In genomic region chr1:74713849-74714248, GRCh38 we compare ENCODE assay signal across 21 cellular contexts. TPM values are rescaled to one million over a fixed set of nuclear protein-coding genes. Genes with fewer than 3 reads are reported as not detected.
DNase-seq lines count a peak whose midpoint lies in the region; ATAC-seq, FAIRE-seq and TF ChIP-seq lines count a peak whose summit lies in the region.
"Had no signal": no experiment of that assay in that cellular context is flagged by ENCODE, and none has a peak within 500 bp of the region (broad histone marks: within the 10 kb centered on the region; RNA-seq: fewer than 3 reads in every experiment).

No MANE protein-coding gene starts in this region.

- no peak overlapping the region for H3K27ac Mint-ChIP-seq in CD4-positive, alpha-beta memory T cell
- H3K27ac Mint-ChIP-seq in CD8-positive, alpha-beta memory T cell, result peak overlapping the region in 1 of 8 donors; percentile 70

- H4K20me1 ChIP-seq in hepatocyte (ENCODE audit: insufficient read depth, poor library complexity, severe bottlenecking), result no peaks in the 10 kb centered on the region
- H4K20me1 ChIP-seq: BLaER1 treated with 17β-estradiol and CSF1 and Interleukin-3, amounts not matched to agents 10 nM and 100 nM had no signal

- no peaks in the 10 kb centered on the region for H3K27me3 ChIP-seq in hepatocyte
- no peaks in the 10 kb centered on the region for H3K27me3 ChIP-seq in CD4-positive, alpha-beta memory T cell (ENCODE audit: insufficient read depth, low read length)
- H3K27me3 ChIP-seq in CD8-positive, alpha-beta memory T cell (ENCODE audit: insufficient read depth, low read length, poor library complexity, severe bottlenecking), result no peaks in the 10 kb centered on the region
- H3K27me3 ChIP-seq: BLaER1 treated with 17β-estradiol and CSF1 and Interleukin-3, amounts not matched to agents 10 nM and 100 nM; neutrophil had no signal

- no peak overlapping the region for H3K4me3 Mint-ChIP-seq in CD4-positive, alpha-beta memory T cell
- H3K4me3 Mint-ChIP-seq in CD8-positive, alpha-beta memory T cell, result no peak overlapping the region

- H3K4me1 Mint-ChIP-seq in CD4-positive, alpha-beta memory T cell, result no peaks in the 10 kb centered on the region
- H3K4me1 Mint-ChIP-seq in CD8-positive, alpha-beta memory T cell, result peaks cover 0 to 7% (median 0%) of the 10 kb centered on the region in 3 donors

- CTCF ChIA-PET in CD4-positive, alpha-beta memory T cell (lab: Charles Lee; ENCODE audit: partially characterized antibody), result interaction anchor here (1.5 to 2.2 kb wide), 2 partner anchors 19 to 25 kb away, joined by 5 to 11 read pairs; partner anchors contain the start of genes CRYZ and TYW3
- CTCF ChIA-PET in CD8-positive, alpha-beta memory T cell (lab: Charles Lee), result no interaction called here

- peak overlapping the region; percentile 49 for H3K4me2 ChIP-seq in hepatocyte
- H3K4me2 ChIP-seq: BLaER1 treated with 17β-estradiol and CSF1 and Interleukin-3, amounts not matched to agents 10 nM and 100 nM had no signal

- H3K9me3 ChIP-seq in hepatocyte (ENCODE audit: low read depth), result no peaks in the 10 kb centered on the region
- H3K9me3 ChIP-seq in CD4-positive, alpha-beta memory T cell (ENCODE audit: control insufficient read depth in 1 of 2, low read length in 2 of 2), result no peaks in the 10 kb centered on the region
- no peaks in the 10 kb centered on the region for H3K9me3 ChIP-seq in CD8-positive, alpha-beta memory T cell (ENCODE audit: low read length)
- H3K9me3 ChIP-seq: BLaER1 treated with 17β-estradiol and CSF1 and Interleukin-3, amounts not matched to agents 10 nM and 100 nM; neutrophil had no signal

- intact Hi-C loops in CD4-positive, alpha-beta memory T cell (cut with micrococcal nuclease), result no loop called here

- peaks cover 25% of the 10 kb centered on the region for H3K4me1 ChIP-seq in hepatocyte (ENCODE audit: insufficient read depth)
- H3K4me1 ChIP-seq in CD4-positive, alpha-beta memory T cell (ENCODE audit: insufficient read depth, low read length), result no peaks in the 10 kb centered on the region
- no peaks in the 10 kb centered on the region for H3K4me1 ChIP-seq in CD8-positive, alpha-beta memory T cell (ENCODE audit: insufficient read depth, low read length)
- H3K4me1 ChIP-seq: BLaER1 treated with 17β-estradiol and CSF1 and Interleukin-3, amounts not matched to agents 10 nM and 100 nM had no signal

- ATAC-seq in GM21360 (IDR thresholded peaks at IDR 0.05; ENCODE audit: unreplicated experiment) (peak; percentile 25), HG02885 (IDR thresholded peaks at IDR 0.05; ENCODE audit: poor library complexity, unreplicated experiment) (peak; percentile 32)
- ATAC-seq: left lobe of liver had no signal

- H3K9me2 ChIP-seq in hepatocyte (replicated peaks; ENCODE audit: insufficient read depth), result no peaks in the 10 kb centered on the region

- H2AFZ ChIP-seq in hepatocyte, result no peak overlapping the region

- H3K79me2 ChIP-seq in hepatocyte, result no peaks in the 10 kb centered on the region

- H3K9me3 Mint-ChIP-seq in CD4-positive, alpha-beta memory T cell, result no peaks in the 10 kb centered on the region
- no peaks in the 10 kb centered on the region for H3K9me3 Mint-ChIP-seq in CD8-positive, alpha-beta memory T cell

- FAIRE-seq in GM18507 (lab: Jason Lieb, UNC), result peak; percentile 9
- FAIRE-seq: G401.6, HTR-8/SVneo had no signal

- no peak overlapping the region for H3K4me3 ChIP-seq in hepatocyte
- H3K4me3 ChIP-seq in CD4-positive, alpha-beta memory T cell (ENCODE audit: low read length in 2 of 2), result no peak overlapping the region
- H3K4me3 ChIP-seq in CD8-positive, alpha-beta memory T cell (ENCODE audit: low read length), result no peak overlapping the region
- H3K4me3 ChIP-seq: BLaER1 treated with 17β-estradiol and CSF1 and Interleukin-3, amounts not matched to agents 10 nM and 100 nM had no signal

- DNase-seq in GM18507 (ENCODE audit: extremely low spot score, insufficient read length, low read depth), result no peak
- no peak for DNase-seq in hepatocyte (ENCODE audit: low spot score)
- DNase-seq in stimulated activated CD4-positive, alpha-beta T cell treated with anti-CD3 and anti-CD28 coated beads, Interleukin-1b, Interleukin-23, amount 100 ng/mL, for 48 hours, result no peak
- no peak for DNase-seq in SW480 (ENCODE audit: low spot score)
- DNase-seq in CD4-positive, alpha-beta memory T cell, result no peak
- no peak for DNase-seq in CD8-positive, alpha-beta memory T cell
- DNase-seq: activated gamma-delta T cell treated with Interleukin-2 at 50 U/mL for 16 hours; NCI-H1092 treated with DMSO at 0.1 percent for 48 hours; NCI-H526 treated with DMSO at 0.1 percent for 48 hours; OCI-M1; SIG-M5; stimulated activated CD4-positive, alpha-beta T cell treated with anti-CD3 and anti-CD28 coated beads, Interleukin-12 subunit alpha, Interleukin-12 subunit beta, amount 100 ng/mL, for 4 hours had no signal

- 50% methylated on average over 3 of the region's 3 CpGs for WGBS in hepatocyte (ENCODE audit: low lambda C conversion rate, missing lambda C conversion rate)

- no peaks in the 10 kb centered on the region for H3K36me3 ChIP-seq in hepatocyte (replicated peaks; ENCODE audit: insufficient read depth, low read depth)
- peaks cover 10% of the 10 kb centered on the region for H3K36me3 ChIP-seq in CD4-positive, alpha-beta memory T cell (ENCODE audit: insufficient read depth, low read length)
- peaks cover 20% of the 10 kb centered on the region for H3K36me3 ChIP-seq in CD8-positive, alpha-beta memory T cell (ENCODE audit: insufficient read depth, low read length)
- H3K36me3 ChIP-seq: neutrophil had no signal

- POLR2A ChIA-PET in CD4-positive, alpha-beta memory T cell (lab: Charles Lee; ENCODE audit: partially characterized antibody), result no interaction called here
- POLR2A ChIA-PET in CD8-positive, alpha-beta memory T cell (lab: Charles Lee), result no interaction called here

- H3K27ac ChIP-seq in hepatocyte, result peak overlapping the region; percentile 50
- H3K27ac ChIP-seq in CD4-positive, alpha-beta memory T cell (ENCODE audit: low read depth, low read length), result no peak overlapping the region
- no peak overlapping the region for H3K27ac ChIP-seq in CD8-positive, alpha-beta memory T cell (ENCODE audit: low read depth, low read length)
- H3K27ac ChIP-seq: BLaER1 treated with 17β-estradiol and CSF1 and Interleukin-3, amounts not matched to agents 10 nM and 100 nM; neutrophil had no signal

- TF ChIP-seq CTCF in hepatocyte (IDR thresholded peaks at IDR 0.05; ENCODE audit: poor library complexity), result no peak

- no peaks in the 10 kb centered on the region for H3K27me3 Mint-ChIP-seq in CD4-positive, alpha-beta memory T cell
- no peaks in the 10 kb centered on the region for H3K27me3 Mint-ChIP-seq in CD8-positive, alpha-beta memory T cell

- peaks cover 37 to 46% of the 10 kb centered on the region in 2 donors for H3K36me3 Mint-ChIP-seq in CD4-positive, alpha-beta memory T cell
- peaks cover 0 to 46% (median 14%) of the 10 kb centered on the region in 3 donors for H3K36me3 Mint-ChIP-seq in CD8-positive, alpha-beta memory T cell

RNA-seq across cellular contexts. Expression of gene CRYZ, which starts 19.0 kb away (rescaled TPM):
- total RNA-seq in hepatocyte, result 3.4 and 3.5 TPM in 2 replicates
- 1.8 and 3.8 TPM in 2 replicates for polyA plus RNA-seq in hepatocyte
- total RNA-seq in CD4-positive, alpha-beta memory T cell, result 10 to 100 TPM; 18.4 to 19.1 TPM
- 10 to 100 TPM; 55.6 to 66.9 TPM for polyA plus RNA-seq in CD4-positive, alpha-beta memory T cell
- total RNA-seq in CD8-positive, alpha-beta memory T cell, result 10 to 100 TPM; 13.1 to 13.7 TPM
- polyA plus RNA-seq in CD8-positive, alpha-beta memory T cell, result 51.7 TPM

RNA-seq across cellular contexts. Expression of gene TYW3, which starts 19.1 kb away (rescaled TPM):
- total RNA-seq in hepatocyte, result 0.04 and 0.33 TPM in 2 replicates
- 0.42 TPM in 1 of 2 replicates, not detected in the other for polyA plus RNA-seq in hepatocyte
- 10 to 100 TPM; 17.0 to 19.9 TPM for total RNA-seq in CD4-positive, alpha-beta memory T cell
- polyA plus RNA-seq in CD4-positive, alpha-beta memory T cell, result 10 to 100 TPM in 1 of 2 donors, 1 to 10 TPM in 1; 7.3 to 12.9 TPM
- total RNA-seq in CD8-positive, alpha-beta memory T cell, result 10 to 100 TPM; 40.3 to 42.0 TPM
- polyA plus RNA-seq in CD8-positive, alpha-beta memory T cell, result 15.0 TPM

RNA-seq across cellular contexts. Expression of gene ERICH3, which starts 40.3 kb away (rescaled TPM):
- 0.12 and 0.47 TPM in 2 replicates for total RNA-seq in hepatocyte
- 0.34 TPM in 1 of 2 replicates, not detected in the other for polyA plus RNA-seq in hepatocyte
- total RNA-seq in CD4-positive, alpha-beta memory T cell, result not detected
- not detected for polyA plus RNA-seq in CD4-positive, alpha-beta memory T cell
- total RNA-seq in CD8-positive, alpha-beta memory T cell, result not detected
- not detected for polyA plus RNA-seq in CD8-positive, alpha-beta memory T cell
- total RNA-seq: epithelial cell of proximal tubule; T-helper 1 cell treated with Interleukin-12 subunit alpha and Interleukin-12 subunit beta and Interleukin-4 antibody, amounts not matched to agents 30 ng/mL and 1 ng/mL, for 36 hours had no signal

Comparison
In these comparisons a context has a peak if more than half of its experiments do, and no peak if none do; other contexts are left out.
1. RNA of gene TYW3, which starts 19.1 kb away (total RNA-seq): 40.3 to 42.0 TPM in CD8-positive, alpha-beta memory T cell and 17.0 to 19.9 TPM in CD4-positive, alpha-beta memory T cell; 0.04 to 0.33 TPM in hepatocyte; every median in the first group is over 10 times any median in the second.